In genomic region chr16:23837553-23838308, GRCh38 we compare ENCODE assay signal across 9 cellular contexts. TPM values are rescaled to one million over a fixed set of nuclear protein-coding genes. Genes with fewer than 3 reads are reported as not detected.
DNase-seq lines count a peak whose midpoint lies in the region; ATAC-seq, FAIRE-seq and TF ChIP-seq lines count a peak whose summit lies in the region.
"Had no signal": no experiment of that assay in that cellular context is flagged by ENCODE, and none has a peak within 500 bp of the region (broad histone marks: within the 10 kb centered on the region; RNA-seq: fewer than 3 reads in every experiment).

No MANE protein-coding gene starts in this region.

- no peak for DNase-seq in CD8-positive, alpha-beta memory T cell
- DNase-seq in astrocyte (ENCODE audit: low read depth) (no peak), SIG-M5 treated with dmso at 0.1 percent for 504 hours (lab: John Stamatoyannopoulos, UW; ENCODE audit: unreplicated experiment) (no peak), islet precursor cell (no peak), frontal cortex (ENCODE audit: low spot score in 2 of 2) (no peak)
- DNase-seq: DMS79 treated with DMSO at 0.1 percent for 48 hours had no signal

- H3K27me3 ChIP-seq in CD8-positive, alpha-beta memory T cell (ENCODE audit: insufficient read depth, low read length, poor library complexity, severe bottlenecking), result no peaks in the 10 kb centered on the region
- H3K27me3 ChIP-seq in astrocyte (ENCODE audit: insufficient read depth, low read length), result peaks cover 22% of the 10 kb centered on the region

- H3K27ac ChIP-seq in CD8-positive, alpha-beta memory T cell (ENCODE audit: low read depth, low read length), result peak overlapping the region; percentile 69
- no peak overlapping the region for H3K27ac ChIP-seq in astrocyte (ENCODE audit: low read depth, low read length)

- H3K9ac ChIP-seq in astrocyte (ENCODE audit: low read length), result no peak overlapping the region

- TF ChIP-seq CTCF in astrocyte (IDR thresholded peaks at IDR 0.05; ENCODE audit: insufficient read depth, low read depth, low read length) (no peak), nephron (IDR thresholded peaks at IDR 0.05; ENCODE audit: unreplicated experiment in 3 of 3) (no peak)

- H3K4me3 Mint-ChIP-seq in CD8-positive, alpha-beta memory T cell, result peak overlapping the region; percentile 88 to 100 (median 97)
- H3K4me3 Mint-ChIP-seq in IgD-negative memory B cell (peak overlapping the region; percentile 99 to 100 (median 100)), astrocyte (ENCODE audit: unreplicated experiment) (peak overlapping the region; percentile 82), nephron (peak overlapping the region; percentile 76 to 85 (median 80))

- H3K4me1 ChIP-seq in CD8-positive, alpha-beta memory T cell (ENCODE audit: insufficient read depth, low read length), result peaks cover 78% of the 10 kb centered on the region
- no peaks in the 10 kb centered on the region for H3K4me1 ChIP-seq in astrocyte (ENCODE audit: insufficient read depth, low read length)

- no peaks in the 10 kb centered on the region for H3K9me3 Mint-ChIP-seq in CD8-positive, alpha-beta memory T cell
- H3K9me3 Mint-ChIP-seq in IgD-negative memory B cell, result no peaks in the 10 kb centered on the region
- H3K9me3 Mint-ChIP-seq in astrocyte (ENCODE audit: unreplicated experiment), result no peaks in the 10 kb centered on the region
- no peaks in the 10 kb centered on the region for H3K9me3 Mint-ChIP-seq in nephron

- CTCF ChIA-PET in CD8-positive, alpha-beta memory T cell (lab: Charles Lee), result interaction anchor here (0.7 to 2.0 kb wide), 11 partner anchors 8 to 173 kb away, joined by 3 to 14 read pairs (median 4); no protein-coding TSS in a partner anchor

- peak overlapping the region; percentile 39 to 98 (median 90) for H3K27ac Mint-ChIP-seq in CD8-positive, alpha-beta memory T cell
- H3K27ac Mint-ChIP-seq in IgD-negative memory B cell, result peak overlapping the region; percentile 88 to 97 (median 92)
- H3K27ac Mint-ChIP-seq in astrocyte (ENCODE audit: unreplicated experiment), result no peak overlapping the region
- no peak overlapping the region for H3K27ac Mint-ChIP-seq in nephron

- H3K4me3 ChIP-seq in CD8-positive, alpha-beta memory T cell (ENCODE audit: low read length), result peak overlapping the region; percentile 84
- no peak overlapping the region for H3K4me3 ChIP-seq in astrocyte (ENCODE audit: insufficient read depth, low read depth, low read length)

- no peak for ATAC-seq in GM21526 (IDR thresholded peaks at IDR 0.05; ENCODE audit: low FRiP score, unreplicated experiment)

- peaks cover 61 to 71% (median 66%) of the 10 kb centered on the region in 3 donors for H3K4me1 Mint-ChIP-seq in CD8-positive, alpha-beta memory T cell
- peaks cover 38 to 41% (median 41%) of the 10 kb centered on the region in 3 donors for H3K4me1 Mint-ChIP-seq in IgD-negative memory B cell
- peaks cover 8% of the 10 kb centered on the region for H3K4me1 Mint-ChIP-seq in astrocyte (ENCODE audit: low read depth, unreplicated experiment)
- peaks cover 6% of the 10 kb centered on the region for H3K4me1 Mint-ChIP-seq in nephron

- peaks cover 0 to 2% of the 10 kb centered on the region in 2 donors for H3K27me3 Mint-ChIP-seq in CD8-positive, alpha-beta memory T cell
- H3K27me3 Mint-ChIP-seq in IgD-negative memory B cell (no peaks in the 10 kb centered on the region), astrocyte (ENCODE audit: low read depth, unreplicated experiment) (peaks cover 48% of the 10 kb centered on the region), nephron (ENCODE audit: low read depth) (peaks cover 67% of the 10 kb centered on the region)

- peaks cover 0 to 28% (median 6%) of the 10 kb centered on the region in 3 donors for H3K36me3 Mint-ChIP-seq in CD8-positive, alpha-beta memory T cell
- H3K36me3 Mint-ChIP-seq in IgD-negative memory B cell (peaks cover 6% of the 10 kb centered on the region), astrocyte (ENCODE audit: low read depth, unreplicated experiment) (no peaks in the 10 kb centered on the region), nephron (ENCODE audit: low read depth) (no peaks in the 10 kb centered on the region)

- H4K20me1 ChIP-seq in astrocyte (ENCODE audit: insufficient read depth, low read length), result no peaks in the 10 kb centered on the region

- POLR2A ChIA-PET in CD8-positive, alpha-beta memory T cell (lab: Charles Lee), result interaction anchor here (0.5 kb wide), 1 partner anchor 35 kb away, joined by 5 read pairs; no protein-coding TSS in a partner anchor

- no peaks in the 10 kb centered on the region for H3K36me3 ChIP-seq in CD8-positive, alpha-beta memory T cell (ENCODE audit: insufficient read depth, low read length)
- no peaks in the 10 kb centered on the region for H3K36me3 ChIP-seq in astrocyte (ENCODE audit: insufficient read depth, low read length)

- no peak overlapping the region for H3K4me2 ChIP-seq in astrocyte (ENCODE audit: low read length)

- H2AFZ ChIP-seq in astrocyte (ENCODE audit: low read depth, low read length), result no peak overlapping the region

- FAIRE-seq in astrocyte (lab: Jason Lieb, UNC), result no peak
- no peak for FAIRE-seq in frontal cortex (lab: Jason Lieb, UNC)

- no peaks in the 10 kb centered on the region for H3K79me2 ChIP-seq in astrocyte (ENCODE audit: insufficient read depth, low read length)

- H3K9me3 ChIP-seq in CD8-positive, alpha-beta memory T cell (ENCODE audit: low read length), result no peaks in the 10 kb centered on the region
- H3K9me3 ChIP-seq in astrocyte (ENCODE audit: insufficient read depth, low read depth, low read length), result no peaks in the 10 kb centered on the region

RNA-seq across cellular contexts. Expression of gene PRKCB, which starts 1.9 kb away (rescaled TPM):
- total RNA-seq in CD8-positive, alpha-beta memory T cell, result 10 to 100 TPM; 96.5 to 98.2 TPM
- 136 TPM for polyA plus RNA-seq in CD8-positive, alpha-beta memory T cell
- 181 TPM for polyA plus RNA-seq in IgD-negative memory B cell
- total RNA-seq in astrocyte (2.1 and 2.5 TPM in 2 replicates), frontal cortex (49.3 TPM)

Comparison
In these comparisons a context has a peak if more than half of its experiments do, and no peak if none do; other contexts are left out.
1. H3K27ac Mint-ChIP-seq: peak in CD8-positive, alpha-beta memory T cell (8 of 8) and IgD-negative memory B cell (3 of 3); none in astrocyte (single experiment) and nephron (0 of 3).
2. RNA of gene PRKCB, which starts 1.9 kb away (total RNA-seq): 96.5 to 98.2 TPM in CD8-positive, alpha-beta memory T cell and 49.3 TPM in frontal cortex (single experiment); 2.1 to 2.5 TPM in astrocyte; every median in the first group is over 10 times any median in the second.
3. Peak in every context shown above with its lines, with median percentiles within 50 percentile points of each other: H3K4me3 Mint-ChIP-seq.